1 cellular context compared by ENCODE assay signal in the genomic region with DNA sequence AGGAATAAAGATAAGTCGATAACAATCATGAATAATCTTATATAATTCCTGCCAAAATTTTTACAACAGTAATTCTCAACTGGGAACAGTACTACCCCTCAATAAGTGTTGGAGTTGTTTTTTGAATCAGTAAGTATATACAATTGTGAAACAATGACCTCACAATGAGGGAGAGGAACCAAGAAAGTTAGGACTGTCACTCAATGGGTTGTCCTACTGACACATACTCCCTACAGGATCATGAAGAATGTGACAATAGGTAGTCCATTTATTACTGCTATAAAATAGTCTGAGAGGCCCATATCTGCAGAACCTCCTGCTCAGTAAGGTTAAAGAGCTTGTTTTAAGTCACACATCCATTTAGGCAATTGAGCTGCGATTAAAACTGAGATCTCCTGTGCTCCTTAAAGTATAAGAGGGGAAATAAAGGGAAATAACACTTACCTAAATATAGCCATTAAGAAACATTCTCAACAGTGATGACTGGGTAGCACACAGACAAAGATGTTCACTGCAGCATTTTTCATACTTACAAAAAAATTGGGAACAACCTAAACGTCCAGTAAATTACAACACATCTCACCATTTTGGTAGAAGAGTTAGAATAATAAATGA.
TF ChIP-seq lines count a peak whose summit lies in the region.

No MANE protein-coding gene starts in this region.

TF ChIP-seq in K562, 482 proteins besides CTCF, POLR2A, EP300 and RAD21 (continued from another document):
- TF ChIP-seq, protein P1, sequence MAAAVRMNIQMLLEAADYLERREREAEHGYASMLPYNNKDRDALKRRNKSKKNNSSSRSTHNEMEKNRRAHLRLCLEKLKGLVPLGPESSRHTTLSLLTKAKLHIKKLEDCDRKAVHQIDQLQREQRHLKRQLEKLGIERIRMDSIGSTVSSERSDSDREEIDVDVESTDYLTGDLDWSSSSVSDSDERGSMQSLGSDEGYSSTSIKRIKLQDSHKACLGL (CRISPR knock-in tag; IDR thresholded peaks at IDR 0.05; ENCODE audit: borderline replicate concordance, poor library complexity, severe bottlenecking) = no peak
TF ChIP-seq in K562: peak in this region for 1.
